Comparison of ENCODE assay signal across 10 cellular contexts in the genomic region with DNA sequence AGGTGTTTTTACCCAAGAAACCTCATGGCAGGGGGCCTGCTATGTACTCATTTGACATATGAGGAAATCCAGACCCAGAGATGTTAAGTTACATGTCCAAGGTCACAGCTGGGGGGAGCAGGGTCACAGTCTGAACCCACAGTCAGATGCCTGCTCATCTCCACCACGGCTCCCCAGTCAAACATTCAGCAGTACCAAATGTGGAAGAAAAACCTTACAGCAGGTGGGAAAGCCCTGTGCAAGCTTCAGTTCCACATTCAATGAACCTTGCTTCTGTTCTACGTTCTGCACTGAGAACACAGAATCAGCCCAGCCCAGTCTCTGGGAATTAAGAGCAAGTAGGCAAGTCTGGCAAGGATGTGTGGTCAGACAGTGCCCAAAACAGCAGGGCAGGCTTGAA. TPM values are rescaled to one million over a fixed set of nuclear protein-coding genes. Genes with fewer than 3 reads are reported as not detected.
DNase-seq lines count a peak whose midpoint lies in the region; ATAC-seq lines count a peak whose summit lies in the region.
"Had no signal": no experiment of that assay in that cellular context is flagged by ENCODE, and none has a peak within 500 bp of the region (broad histone marks: within the 10 kb centered on the region; RNA-seq: fewer than 3 reads in every experiment).

No MANE protein-coding gene starts in this region.

- H3K36me3 Mint-ChIP-seq in activated naive CD4-positive, alpha-beta T cell treated with anti-CD3 and anti-CD28 coated beads, Interleukin-2, amount 10 ng/mL, durations not matched to agents 7 days and 5 days = peaks cover 7% of the 10 kb centered on the region
- H3K36me3 Mint-ChIP-seq in T-cell = peaks cover 9% of the 10 kb centered on the region
- H3K36me3 Mint-ChIP-seq in stimulated activated memory B cell treated with anti-CD40 and anti-IgM and Interleukin-4, amounts not matched to agents 10 μg/mL and 1 μg/mL and 100 μg/mL, for 72 hours = peaks cover 28% of the 10 kb centered on the region

- CTCF ChIA-PET in activated naive CD4-positive, alpha-beta T cell treated with anti-CD3 and anti-CD28 coated beads, Interleukin-2, amount 10 ng/mL, durations not matched to agents 7 days and 5 days (lab: Charles Lee) = interaction anchor here (1.3 kb wide), 1 partner anchor 14 kb away, joined by 3 read pairs; no protein-coding TSS in a partner anchor
- CTCF ChIA-PET in T-cell (lab: Charles Lee) = interaction anchor here in 1 of 2 donors (1.6 kb wide), 1 partner anchor 14 kb away, joined by 9 read pairs; no protein-coding TSS in a partner anchor

- no peaks in the 10 kb centered on the region for H3K9me3 Mint-ChIP-seq in activated naive CD4-positive, alpha-beta T cell treated with anti-CD3 and anti-CD28 coated beads, Interleukin-2, amount 10 ng/mL, durations not matched to agents 7 days and 5 days
- no peaks in the 10 kb centered on the region for H3K9me3 Mint-ChIP-seq in T-cell
- no peaks in the 10 kb centered on the region for H3K9me3 Mint-ChIP-seq in stimulated activated memory B cell treated with anti-CD40 and anti-IgM and Interleukin-4, amounts not matched to agents 10 μg/mL and 1 μg/mL and 100 μg/mL, for 72 hours

- H3K4me1 Mint-ChIP-seq in activated naive CD4-positive, alpha-beta T cell treated with anti-CD3 and anti-CD28 coated beads, Interleukin-2, amount 10 ng/mL, durations not matched to agents 7 days and 5 days = peaks cover 42% of the 10 kb centered on the region
- H3K4me1 Mint-ChIP-seq in T-cell = peaks cover 21 to 36% (median 31%) of the 10 kb centered on the region in 3 donors
- peaks cover 47% of the 10 kb centered on the region for H3K4me1 Mint-ChIP-seq in stimulated activated memory B cell treated with anti-CD40 and anti-IgM and Interleukin-4, amounts not matched to agents 10 μg/mL and 1 μg/mL and 100 μg/mL, for 72 hours

- no peak overlapping the region for H3K4me3 Mint-ChIP-seq in activated naive CD4-positive, alpha-beta T cell treated with anti-CD3 and anti-CD28 coated beads, Interleukin-2, amount 10 ng/mL, durations not matched to agents 7 days and 5 days
- no peak overlapping the region for H3K4me3 Mint-ChIP-seq in T-cell
- H3K4me3 Mint-ChIP-seq in stimulated activated memory B cell treated with anti-CD40 and anti-IgM and Interleukin-4, amounts not matched to agents 10 μg/mL and 1 μg/mL and 100 μg/mL, for 72 hours = peak overlapping the region; percentile 38

- DNase-seq in activated naive CD4-positive, alpha-beta T cell treated with anti-CD3 and anti-CD28 coated beads, Interleukin-2, amount 10 ng/mL, durations not matched to agents 7 days and 5 days = no peak
- no peak for DNase-seq in activated naive CD4-positive, alpha-beta T cell treated with anti-CD3 and anti-CD28 coated beads, Interleukin-2, amount 50 U/mL, for 16 hours
- DNase-seq in T-cell = no peak
- DNase-seq in HuH-7 (ENCODE audit: low spot score) = no peak
- DNase-seq in T1000 (lab: John Stamatoyannopoulos, UW) = no peak
- DNase-seq: activated CD4-positive, alpha-beta T cell treated with anti-CD3 and anti-CD28 coated beads for 1 hour; left colon had no signal

- ATAC-seq in HG02610 (IDR thresholded peaks at IDR 0.05; ENCODE audit: unreplicated experiment) (peak; percentile 66), T-cell (replicated peaks in 1 of 4) (no peak), HG02870 (IDR thresholded peaks at IDR 0.05; ENCODE audit: unreplicated experiment) (no peak)
- ATAC-seq in stimulated activated memory B cell treated with anti-CD40 and anti-IgM and Interleukin-4, amounts not matched to agents 10 μg/mL and 1 μg/mL and 100 μg/mL, for 72 hours = peak; percentile 85
- ATAC-seq: left colon had no signal

- POLR2A ChIA-PET in T-cell (lab: Charles Lee) = no interaction called here

- no peaks in the 10 kb centered on the region for H3K27me3 Mint-ChIP-seq in activated naive CD4-positive, alpha-beta T cell treated with anti-CD3 and anti-CD28 coated beads, Interleukin-2, amount 10 ng/mL, durations not matched to agents 7 days and 5 days
- no peaks in the 10 kb centered on the region for H3K27me3 Mint-ChIP-seq in T-cell
- no peaks in the 10 kb centered on the region for H3K27me3 Mint-ChIP-seq in stimulated activated memory B cell treated with anti-CD40 and anti-IgM and Interleukin-4, amounts not matched to agents 10 μg/mL and 1 μg/mL and 100 μg/mL, for 72 hours

- H3K27ac Mint-ChIP-seq in activated naive CD4-positive, alpha-beta T cell treated with anti-CD3 and anti-CD28 coated beads, Interleukin-2, amount 10 ng/mL, durations not matched to agents 7 days and 5 days = peak overlapping the region; percentile 85
- peak overlapping the region; percentile 31 to 69 for H3K27ac Mint-ChIP-seq in T-cell
- peak overlapping the region; percentile 58 for H3K27ac Mint-ChIP-seq in stimulated activated memory B cell treated with anti-CD40 and anti-IgM and Interleukin-4, amounts not matched to agents 10 μg/mL and 1 μg/mL and 100 μg/mL, for 72 hours

RNA-seq across cellular contexts. Expression of gene LRP8, which starts 35.2 kb away (rescaled TPM):
- 10 to 100 TPM in 4 of 5 donors, 1 to 10 TPM in 1; 8.9 to 21.5 (median 19.8) TPM for total RNA-seq in T-cell

RNA-seq across cellular contexts. Expression of gene MAGOH, which starts 54.4 kb away (rescaled TPM):
- total RNA-seq in T-cell = 10 to 100 TPM; 43.7 to 51.9 (median 51.3) TPM

Comparison
In these comparisons a context has a peak if more than half of its experiments do, and no peak if none do; other contexts are left out.
1. ATAC-seq: peak in HG02610 (single experiment) and stimulated activated memory B cell treated with anti-CD40 and anti-IgM and Interleukin-4, amounts not matched to agents 10 μg/mL and 1 μg/mL and 100 μg/mL, for 72 hours (single experiment); none in T-cell (0 of 4) and HG02870 (single experiment).
2. Peak in every context shown above with its lines, with median percentiles within 50 percentile points of each other: H3K27ac Mint-ChIP-seq.